11 cellular contexts compared by ENCODE assay signal in genomic region chr18:33495278-33495677, GRCh38. TPM values are rescaled to one million over a fixed set of nuclear protein-coding genes. Genes with fewer than 3 reads are reported as not detected.
DNase-seq lines count a peak whose midpoint lies in the region; ATAC-seq, FAIRE-seq and TF ChIP-seq lines count a peak whose summit lies in the region.
"Had no signal": no experiment of that assay in that cellular context is flagged by ENCODE, and none has a peak within 500 bp of the region (broad histone marks: within the 10 kb centered on the region; RNA-seq: fewer than 3 reads in every experiment).

No MANE protein-coding gene starts in this region.

- H3K9me3 ChIP-seq in heart right ventricle (no peaks in the 10 kb centered on the region), MG63 (no peaks in the 10 kb centered on the region)
- H3K9me3 ChIP-seq: Caco-2 had no signal

- peak in 1 of 8 donors; percentile 51 for ATAC-seq in heart right ventricle
- no peak for ATAC-seq in GM21737 (IDR thresholded peaks at IDR 0.05; ENCODE audit: unreplicated experiment)

- H3K36me3 ChIP-seq in heart right ventricle = no peaks in the 10 kb centered on the region
- no peaks in the 10 kb centered on the region for H3K36me3 ChIP-seq in bronchial epithelial cell (ENCODE audit: control insufficient read depth, insufficient read depth, low read length)
- H3K36me3 ChIP-seq in MG63 = no peaks in the 10 kb centered on the region

- no peaks in the 10 kb centered on the region for H3K4me1 ChIP-seq in heart right ventricle
- H3K4me1 ChIP-seq: Caco-2, parathyroid adenoma had no signal

- no peaks in the 10 kb centered on the region for H3K27me3 ChIP-seq in heart right ventricle
- no peaks in the 10 kb centered on the region for H3K27me3 ChIP-seq in bronchial epithelial cell (ENCODE audit: control insufficient read depth, insufficient read depth, low read length)
- H3K27me3 ChIP-seq in MG63 = no peaks in the 10 kb centered on the region

- intact Hi-C loops in heart right ventricle (cut with DNase I) = loop anchor here in 2 of 10 donors (5.0 to 10.0 kb wide), 2 partner anchors 260 to 263 kb away; no protein-coding TSS in a partner anchor
- intact Hi-C loops in cardiac septum (cut with DNase I) = loop anchor here (5.0 kb wide), 1 partner anchor 263 kb away; no protein-coding TSS in a partner anchor

- no peak overlapping the region for H3K4me3 ChIP-seq in heart right ventricle
- H3K4me3 ChIP-seq in bronchial epithelial cell (ENCODE audit: low read depth, low read length) = no peak overlapping the region
- no peak overlapping the region for H3K4me3 ChIP-seq in MG63

- 56 to 78% methylated on average over 1 of the region's 1 CpG for WGBS in heart right ventricle, 2 donors

- no peak for FAIRE-seq in bronchial epithelial cell (lab: Jason Lieb, UNC)

- TF ChIP-seq CTCF in heart right ventricle (IDR thresholded peaks at IDR 0.05) (peak in 6 of 9 donors; percentile 21 to 44 (median 35)), bronchial epithelial cell (IDR thresholded peaks at IDR 0.05; ENCODE audit: insufficient read depth, low read length, severe bottlenecking) (peak; percentile 62)

- H3K27ac ChIP-seq in heart right ventricle = no peak overlapping the region
- H3K27ac ChIP-seq: parathyroid adenoma had no signal

- no peak for DNase-seq in heart right ventricle
- DNase-seq in cardiac septum (ENCODE audit: low spot score) = no peak
- peak; percentile 48 for DNase-seq in NCI-H2196 (lab: John Stamatoyannopoulos, UW; ENCODE audit: unreplicated experiment)
- DNase-seq in bronchial epithelial cell (ENCODE audit: low read depth) = peak; percentile 30
- DNase-seq in medulla oblongata (ENCODE audit: extremely low spot score) = peak; percentile 72
- no peak for DNase-seq in effector CD4-positive, alpha-beta T cell
- no peak for DNase-seq in MG63
- DNase-seq: activated B cell treated with CpG ODN at 0.5 μM for 24 hours had no signal

RNA-seq across cellular contexts. Expression of gene CCDC178, which starts 54.8 kb away (rescaled TPM):
- total RNA-seq in heart right ventricle = 1 to 10 TPM in 1 of 10 donors, under 1 TPM in 4, not detected in 5; 0.28 to 1.5 (median 0.37) TPM
- under 1 TPM in 1 of 2 donors, not detected in 1; 0.80 TPM for polyA plus RNA-seq in heart right ventricle
- total RNA-seq in cardiac septum = 0.27 TPM
- 0.53 and 0.90 TPM in 2 replicates for total RNA-seq in bronchial epithelial cell
- not detected in 2 replicates for total RNA-seq in MG63 (2014; rRNA removed; shearing (Covaris generic); ENCODE audit: low replicate concordance)
- total RNA-seq: activated B cell treated with CpG ODN at 0.5 μM for 24 hours, Caco-2 had no signal

Comparison
In these comparisons a context has a peak if more than half of its experiments do, and no peak if none do; other contexts are left out.
1. DNase-seq: peak in NCI-H2196 (single experiment), bronchial epithelial cell (single experiment) and medulla oblongata (single experiment); none in heart right ventricle (0 of 2), cardiac septum (single experiment), effector CD4-positive, alpha-beta T cell (single experiment) and MG63 (single experiment).